In genomic region chr3:157127831-157128767, GRCh38 we compare ENCODE assay signal across 8 cellular contexts. TPM values are rescaled to one million over a fixed set of nuclear protein-coding genes. Genes with fewer than 3 reads are reported as not detected.
A peak's percentile ranks its signal among the peaks of the same experiment; 100 is the strongest.
DNase-seq lines count a peak whose midpoint lies in the region; ATAC-seq and TF ChIP-seq lines count a peak whose summit lies in the region.

No MANE protein-coding gene starts in this region.

- POLR2A ChIA-PET in naive thymus-derived CD8-positive, alpha-beta T cell (lab: Charles Lee): interaction anchor here (1.0 to 7.9 kb wide), 9 partner anchors 32 to 574 kb away, joined by 3 to 67 read pairs (median 6); partner anchors contain the start of genes CCNL1, SSR3 and TIPARP

- peak; percentile 52 for ATAC-seq in GM19023 (IDR thresholded peaks at IDR 0.05; ENCODE audit: unreplicated experiment)
- peak; percentile 74 to 77 for ATAC-seq in naive thymus-derived CD8-positive, alpha-beta T cell

- no peak for TF ChIP-seq RAD21 in Ishikawa (IDR thresholded peaks at IDR 0.05; ENCODE audit: low read depth)

- peak overlapping the region in 1 of 5 donors; percentile 47 for H3K9ac ChIP-seq in subcutaneous abdominal adipose tissue (ENCODE audit: low read length in 5 of 5)

- no peaks in the 10 kb centered on the region for H3K36me3 Mint-ChIP-seq in naive thymus-derived CD8-positive, alpha-beta T cell

- H3K27ac ChIP-seq in subcutaneous abdominal adipose tissue (ENCODE audit: low read depth, low read length): peak overlapping the region; percentile 74

- peak overlapping the region; percentile 93 to 98 (median 98) for H3K27ac Mint-ChIP-seq in naive thymus-derived CD8-positive, alpha-beta T cell

- no peaks in the 10 kb centered on the region for H3K27me3 Mint-ChIP-seq in naive thymus-derived CD8-positive, alpha-beta T cell

- peaks cover 5 to 51% (median 40%) of the 10 kb centered on the region in 5 donors for H3K4me1 ChIP-seq in subcutaneous abdominal adipose tissue (ENCODE audit: control insufficient read depth in 5 of 5, insufficient read depth in 5 of 5, low read length in 5 of 5)

- no peaks in the 10 kb centered on the region for H3K36me3 ChIP-seq in subcutaneous abdominal adipose tissue (ENCODE audit: control insufficient read depth in 5 of 5, insufficient read depth in 5 of 5, low read length in 5 of 5)

- no peak for TF ChIP-seq EP300 in Ishikawa (IDR thresholded peaks at IDR 0.05; ENCODE audit: borderline replicate concordance)

- no peaks in the 10 kb centered on the region for H3K9me3 ChIP-seq in subcutaneous abdominal adipose tissue (ENCODE audit: control insufficient read depth in 5 of 5, low read length in 5 of 5)

- no peaks in the 10 kb centered on the region for H3K27me3 ChIP-seq in subcutaneous abdominal adipose tissue (ENCODE audit: control insufficient read depth in 5 of 5, insufficient read depth in 4 of 5, low read length in 5 of 5)

- H3K4me3 ChIP-seq in subcutaneous abdominal adipose tissue (ENCODE audit: low read depth in 1 of 5, low read length in 5 of 5): no peak overlapping the region

- no peaks in the 10 kb centered on the region for H3K9me3 Mint-ChIP-seq in naive thymus-derived CD8-positive, alpha-beta T cell

- peak; percentile 64 to 66 for DNase-seq in activated CD4-positive, alpha-beta T cell treated with anti-CD3 and anti-CD28 coated beads for 4 hours
- DNase-seq in dedifferentiated amniotic fluid mesenchymal stem cell (ENCODE audit: extremely low spot score): peak; percentile 45
- DNase-seq in naive thymus-derived CD8-positive, alpha-beta T cell: peak in 9 of 10 donors; percentile 27 to 81 (median 70)
- DNase-seq in NOMO-1 (lab: John Stamatoyannopoulos, UW; ENCODE audit: unreplicated experiment in 2 of 2): no peak
- no peak for DNase-seq in cerebellum (ENCODE audit: low spot score)

- H3K4me3 Mint-ChIP-seq in naive thymus-derived CD8-positive, alpha-beta T cell: peak overlapping the region; percentile 57 to 84 (median 72)

- H3K4me1 Mint-ChIP-seq in naive thymus-derived CD8-positive, alpha-beta T cell: peaks cover 41 to 64% (median 63%) of the 10 kb centered on the region in 4 donors

TF ChIP-seq in Ishikawa, 13 proteins besides CTCF, POLR2A, EP300 and RAD21:
- no peak for TF ChIP-seq TEAD4 (IDR thresholded peaks at IDR 0.05)
- TF ChIP-seq, protein P1, sequence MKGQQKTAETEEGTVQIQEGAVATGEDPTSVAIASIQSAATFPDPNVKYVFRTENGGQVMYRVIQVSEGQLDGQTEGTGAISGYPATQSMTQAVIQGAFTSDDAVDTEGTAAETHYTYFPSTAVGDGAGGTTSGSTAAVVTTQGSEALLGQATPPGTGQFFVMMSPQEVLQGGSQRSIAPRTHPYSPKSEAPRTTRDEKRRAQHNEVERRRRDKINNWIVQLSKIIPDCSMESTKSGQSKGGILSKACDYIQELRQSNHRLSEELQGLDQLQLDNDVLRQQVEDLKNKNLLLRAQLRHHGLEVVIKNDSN (IDR thresholded peaks at IDR 0.05): peak; percentile 82
- no peak for TF ChIP-seq REST (IDR thresholded peaks at IDR 0.05; ENCODE audit: low read depth)
- TF ChIP-seq EGR1 (IDR thresholded peaks at IDR 0.05): no peak
- TF ChIP-seq NFIC (IDR thresholded peaks at IDR 0.05): no peak
- no peak for TF ChIP-seq YY1 (IDR thresholded peaks at IDR 0.05; ENCODE audit: low read depth)

RNA-seq across cellular contexts. Expression of gene CCNL1, which starts 31.8 kb away (rescaled TPM):
- 100 to 1,000 TPM; 385 to 388 TPM for total RNA-seq in naive thymus-derived CD8-positive, alpha-beta T cell
- polyA plus RNA-seq in naive thymus-derived CD8-positive, alpha-beta T cell: 10 to 100 TPM; 52.9 to 57.0 (median 54.9) TPM
- total RNA-seq in cerebellum: 139 TPM

Comparison
In these comparisons a context has a peak if more than half of its experiments do, and no peak if none do; other contexts are left out.
1. DNase-seq: peak in activated CD4-positive, alpha-beta T cell treated with anti-CD3 and anti-CD28 coated beads for 4 hours (2 of 2), dedifferentiated amniotic fluid mesenchymal stem cell (single experiment) and naive thymus-derived CD8-positive, alpha-beta T cell (9 of 10); none in NOMO-1 (0 of 2) and cerebellum (single experiment).